28 cellular contexts compared by ENCODE assay signal in genomic region chr12:54129028-54129903, GRCh38. TPM values are rescaled to one million over a fixed set of nuclear protein-coding genes. Genes with fewer than 3 reads are reported as not detected.
DNase-seq lines count a peak whose midpoint lies in the region; ATAC-seq and TF ChIP-seq lines count a peak whose summit lies in the region.
"Had no signal": no experiment of that assay in that cellular context is flagged by ENCODE, and none has a peak within 500 bp of the region (broad histone marks: within the 10 kb centered on the region; RNA-seq: fewer than 3 reads in every experiment).

No MANE protein-coding gene starts in this region.

- no peak overlapping the region for H3K4me3 ChIP-seq in esophagus squamous epithelium
- H3K4me3 ChIP-seq in neuronal stem cell (ENCODE audit: low read length in 2 of 2) = no peak overlapping the region
- H3K4me3 ChIP-seq: A549, mucosa of descending colon, thoracic aorta had no signal

- H3K27me3 Mint-ChIP-seq in stimulated activated naive CD8-positive, alpha-beta T cell treated with anti-CD3 and anti-CD28 coated beads, Interleukin-15, Interleukin-2, amounts not matched to agents 100 ng/mL and 50 ng/mL, for 24 hours = peaks cover 48% of the 10 kb centered on the region

- H4K91ac ChIP-seq in neuronal stem cell (ENCODE audit: low read depth, low read length, poor library complexity) = no peak overlapping the region

- H4K8ac ChIP-seq in neuronal stem cell (ENCODE audit: low read depth, low read length) = no peak overlapping the region

- H3K27ac ChIP-seq in esophagus squamous epithelium (peak overlapping the region in 3 of 4 donors; percentile 57 to 90 (median 90)), neuronal stem cell (replicated peaks; ENCODE audit: low read length) (no peak overlapping the region)
- H3K27ac ChIP-seq: A549, KMS-11, parathyroid adenoma had no signal

- no peak overlapping the region for H3K9ac ChIP-seq in neuronal stem cell (ENCODE audit: low read depth, low read length, poor library complexity)
- H3K9ac ChIP-seq: KMS-11, parathyroid adenoma had no signal

- H3K9me3 ChIP-seq in esophagus squamous epithelium (no peaks in the 10 kb centered on the region), neuronal stem cell (replicated peaks in 1 of 2; ENCODE audit: control insufficient read depth in 2 of 2, insufficient read depth in 1 of 2, low read depth in 1 of 2, low read length in 2 of 2) (peaks cover 0 to 3% of the 10 kb centered on the region in 2 donors)
- H3K9me3 ChIP-seq: A549, mucosa of descending colon, thoracic aorta had no signal

- peak overlapping the region; percentile 39 for H2BK15ac ChIP-seq in neuronal stem cell (ENCODE audit: low read length)

- no peak overlapping the region for H2BK120ac ChIP-seq in neuronal stem cell (ENCODE audit: low read depth, low read length)

- ATAC-seq in stimulated activated naive CD8-positive, alpha-beta T cell treated with anti-CD3 and anti-CD28 coated beads, Interleukin-15, Interleukin-2, amounts not matched to agents 100 U/mL and 50 U/mL, for 24 hours = no peak
- no peak for ATAC-seq in HG03135 (IDR thresholded peaks at IDR 0.05; ENCODE audit: unreplicated experiment)
- ATAC-seq: A549; mucosa of descending colon; natural killer cell treated with Interleukin-12 subunit alpha and Interleukin-12 subunit beta and Interleukin-15 and Interleukin-18, amount 100 ng/mL, for 72 hours; right cardiac atrium; stimulated activated memory B cell treated with anti-CD40 and anti-IgM and Interleukin-4, amounts not matched to agents 10 μg/mL and 1 μg/mL and 100 μg/mL, for 72 hours had no signal

- H3K27me3 ChIP-seq in esophagus squamous epithelium = peaks cover 0 to 22% (median 1%) of the 10 kb centered on the region in 4 donors
- peaks cover 20 to 98% (median 38%) of the 10 kb centered on the region in 3 experiments for H3K27me3 ChIP-seq in neuronal stem cell (ENCODE audit: control insufficient read depth in 3 of 3, insufficient read depth in 3 of 3, low read depth in 1 of 3, low read length in 3 of 3)

- H2BK5ac ChIP-seq in neuronal stem cell (ENCODE audit: low read length) = peak overlapping the region; percentile 79

- peak overlapping the region; percentile 7 for H3K27ac Mint-ChIP-seq in stimulated activated naive CD8-positive, alpha-beta T cell treated with anti-CD3 and anti-CD28 coated beads, Interleukin-15, Interleukin-2, amounts not matched to agents 100 ng/mL and 50 ng/mL, for 24 hours
- H3K27ac Mint-ChIP-seq: activated naive CD4-positive, alpha-beta T cell treated with anti-CD3 and anti-CD28 coated beads for 36 hours; activated T-helper 1 cell treated with anti-CD3 and anti-CD28 coated beads, Interleukin-12 subunit alpha, Interleukin-12 subunit beta, Interleukin-2, Interleukin-4 antibody, amounts not matched to agents 30 ng/mL and 10 ng/mL and 1 ng/mL, durations not matched to agents 14 hours and 24 hours and 36 hours; natural killer cell treated with Interleukin-12 subunit alpha and Interleukin-12 subunit beta and Interleukin-15 and Interleukin-18, amount 100 ng/mL, for 72 hours; stimulated activated memory B cell treated with anti-CD40 and anti-IgM and Interleukin-4, amounts not matched to agents 10 μg/mL and 1 μg/mL and 100 μg/mL, for 72 hours had no signal

- H3K36me3 ChIP-seq in esophagus squamous epithelium = peaks cover 0 to 6% (median 0%) of the 10 kb centered on the region in 3 donors
- no peaks in the 10 kb centered on the region for H3K36me3 ChIP-seq in neuronal stem cell (replicated peaks in 1 of 2; ENCODE audit: control insufficient read depth in 2 of 2, insufficient read depth in 2 of 2, low read length in 2 of 2)

- no peak overlapping the region for H3K4me3 Mint-ChIP-seq in stimulated activated naive CD8-positive, alpha-beta T cell treated with anti-CD3 and anti-CD28 coated beads, Interleukin-15, Interleukin-2, amounts not matched to agents 100 ng/mL and 50 ng/mL, for 24 hours
- H3K4me3 Mint-ChIP-seq: activated naive CD4-positive, alpha-beta T cell treated with anti-CD3 and anti-CD28 coated beads for 36 hours; activated T-helper 1 cell treated with anti-CD3 and anti-CD28 coated beads, Interleukin-12 subunit alpha, Interleukin-12 subunit beta, Interleukin-2, Interleukin-4 antibody, amounts not matched to agents 30 ng/mL and 10 ng/mL and 1 ng/mL, durations not matched to agents 14 hours and 24 hours and 36 hours; natural killer cell treated with Interleukin-12 subunit alpha and Interleukin-12 subunit beta and Interleukin-15 and Interleukin-18, amount 100 ng/mL, for 72 hours; stimulated activated memory B cell treated with anti-CD40 and anti-IgM and Interleukin-4, amounts not matched to agents 10 μg/mL and 1 μg/mL and 100 μg/mL, for 72 hours had no signal

- peak overlapping the region; percentile 90 for H3K18ac ChIP-seq in neuronal stem cell (ENCODE audit: low read length)

- no peaks in the 10 kb centered on the region for H3K36me3 Mint-ChIP-seq in stimulated activated naive CD8-positive, alpha-beta T cell treated with anti-CD3 and anti-CD28 coated beads, Interleukin-15, Interleukin-2, amounts not matched to agents 100 ng/mL and 50 ng/mL, for 24 hours (ENCODE audit: low read depth)
- H3K36me3 Mint-ChIP-seq: natural killer cell treated with Interleukin-12 subunit alpha and Interleukin-12 subunit beta and Interleukin-15 and Interleukin-18, amount 100 ng/mL, for 72 hours had no signal

- H2AFZ ChIP-seq in neuronal stem cell (ENCODE audit: low read length) = no peak overlapping the region
- H2AFZ ChIP-seq: parathyroid adenoma had no signal

- H3K4me1 ChIP-seq in esophagus squamous epithelium = peaks cover 0 to 62% (median 16%) of the 10 kb centered on the region in 3 donors
- peaks cover 0 to 35% of the 10 kb centered on the region in 2 donors for H3K4me1 ChIP-seq in neuronal stem cell (ENCODE audit: control insufficient read depth in 2 of 2, insufficient read depth in 1 of 2, low read depth in 1 of 2, low read length in 2 of 2)
- H3K4me1 ChIP-seq: A549 had no signal

- peak overlapping the region; percentile 78 for H2AK5ac ChIP-seq in neuronal stem cell (ENCODE audit: low read depth, low read length)

- no peaks in the 10 kb centered on the region for H3K79me1 ChIP-seq in neuronal stem cell (ENCODE audit: low read depth, low read length)

- H2BK12ac ChIP-seq in neuronal stem cell (ENCODE audit: low read length) = peak overlapping the region; percentile 86

- no peaks in the 10 kb centered on the region for H3K9me3 Mint-ChIP-seq in stimulated activated naive CD8-positive, alpha-beta T cell treated with anti-CD3 and anti-CD28 coated beads, Interleukin-15, Interleukin-2, amounts not matched to agents 100 ng/mL and 50 ng/mL, for 24 hours
- H3K9me3 Mint-ChIP-seq: activated naive CD4-positive, alpha-beta T cell treated with anti-CD3 and anti-CD28 coated beads for 36 hours; activated T-helper 1 cell treated with anti-CD3 and anti-CD28 coated beads, Interleukin-12 subunit alpha, Interleukin-12 subunit beta, Interleukin-2, Interleukin-4 antibody, amounts not matched to agents 30 ng/mL and 10 ng/mL and 1 ng/mL, durations not matched to agents 14 hours and 24 hours and 36 hours; natural killer cell treated with Interleukin-12 subunit alpha and Interleukin-12 subunit beta and Interleukin-15 and Interleukin-18, amount 100 ng/mL, for 72 hours; stimulated activated memory B cell treated with anti-CD40 and anti-IgM and Interleukin-4, amounts not matched to agents 10 μg/mL and 1 μg/mL and 100 μg/mL, for 72 hours had no signal

- TF ChIP-seq POLR2A in esophagus squamous epithelium (IDR thresholded peaks at IDR 0.05) (no peak), erythroblast (IDR thresholded peaks at IDR 0.05; ENCODE audit: low read length) (no peak)

- H3K14ac ChIP-seq in neuronal stem cell (ENCODE audit: low read length) = peak overlapping the region; percentile 47

- no peak overlapping the region for H3K4me2 ChIP-seq in neuronal stem cell (ENCODE audit: insufficient read depth, low read length, poor library complexity, severe bottlenecking)
- H3K4me2 ChIP-seq: A549, KMS-11 had no signal

- TF ChIP-seq CTCF in esophagus squamous epithelium (IDR thresholded peaks at IDR 0.05) = no peak

- intact Hi-C loops in esophagus squamous epithelium (cut with DNase I) = no loop called here
- intact Hi-C loops in head of caudate nucleus (cut with DNase I) = no loop called here

- H3K4me1 Mint-ChIP-seq in stimulated activated naive CD8-positive, alpha-beta T cell treated with anti-CD3 and anti-CD28 coated beads, Interleukin-15, Interleukin-2, amounts not matched to agents 100 ng/mL and 50 ng/mL, for 24 hours (ENCODE audit: low read depth) = peaks cover 18% of the 10 kb centered on the region

- H3K23ac ChIP-seq in neuronal stem cell (ENCODE audit: low read depth, low read length, poor library complexity) = no peak overlapping the region

- WGBS in esophagus squamous epithelium, 2 donors = 67 to 74% methylated on average over 18 to 19 of the region's 20 CpGs
- 100% methylated on average over 1 of the region's 20 CpGs; no CpG with 5 or more reads in 1 of the 2 donors for WGBS in neuronal stem cell (ENCODE audit: extremely low coverage in 2 of 2, insufficient read length in 2 of 2, insufficient replicate concordance in 1 of 2), 2 donors

- H3K4ac ChIP-seq in neuronal stem cell (ENCODE audit: low read length) = no peak overlapping the region

- no peak for DNase-seq in stimulated activated naive CD8-positive, alpha-beta T cell treated with anti-CD3 and anti-CD28 coated beads, Interleukin-15, Interleukin-2, amounts not matched to agents 100 U/mL and 50 U/mL, for 24 hours
- DNase-seq in esophagus squamous epithelium (lab: John Stamatoyannopoulos, UW) (no peak), neuronal stem cell (ENCODE audit: low spot score) (no peak), erythroblast (lab: John Stamatoyannopoulos, UW) (no peak), head of caudate nucleus (no peak)
- DNase-seq in activated CD4-positive, CD25-positive, alpha-beta regulatory T cell treated with anti-CD3 and anti-CD28 coated beads, Interleukin-2, amount 50 U/mL, for 72 hours = no peak
- DNase-seq: activated CD4-positive, alpha-beta T cell treated with anti-CD3 and anti-CD28 coated beads, Interleukin-2, amount 50 U/mL, for 48 hours; activated CD4-positive, CD25-positive, alpha-beta regulatory T cell; activated naive CD4-positive, alpha-beta T cell treated with anti-CD3 and anti-CD28 coated beads for 36 hours; anterior cingulate cortex; cortex of kidney; DMS53; mucosa of descending colon; NCI-H1417 treated with DMSO at 0.1 percent for 48 hours; NCI-H2081 treated with DMSO at 0.1 percent for 48 hours; NCI-H226; NCI-H748 treated with DMSO at 0.1 percent for 48 hours; right cardiac atrium; stimulated activated CD4-positive, alpha-beta T cell treated with anti-CD3 and anti-CD28 coated beads, Interleukin-4, amount 100 ng/mL, for 4 hours had no signal

RNA-seq across cellular contexts. Expression of gene SMUG1, which starts 59.5 kb away (rescaled TPM):
- total RNA-seq in esophagus squamous epithelium = 10 to 100 TPM; 30.5 to 44.1 (median 38.7) TPM
- polyA plus RNA-seq in neuronal stem cell (2013, experiment 1 of 2) = 18.0 TPM
- polyA plus RNA-seq in neuronal stem cell (2013, experiment 2 of 2) = 16.7 TPM
